1 cellular context compared by ENCODE assay signal in the genomic region with DNA sequence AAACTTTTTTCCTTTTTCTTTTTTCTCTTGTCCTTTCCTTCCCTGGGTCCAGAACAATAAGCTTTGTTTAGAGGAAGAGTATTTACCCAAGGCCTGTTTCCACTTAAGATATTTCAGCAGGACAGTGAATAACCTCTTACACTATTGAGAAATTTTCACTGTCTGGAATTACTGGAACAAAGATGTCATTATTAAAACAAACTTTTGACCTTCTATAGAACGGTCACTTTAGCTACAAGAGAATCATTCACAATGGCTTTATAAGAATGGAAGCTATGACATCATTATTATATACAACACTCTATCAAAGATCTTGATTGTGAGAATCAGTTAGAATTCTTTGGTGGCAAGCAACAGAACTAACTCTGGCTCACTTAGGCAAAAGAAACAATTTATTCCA.
TF ChIP-seq lines count a peak whose summit lies in the region.

No MANE protein-coding gene starts in this region.

TF ChIP-seq in GM23338, 12 proteins besides CTCF, POLR2A, EP300 and RAD21 (continued from another document):
- no peak for TF ChIP-seq ZNF462 (CRISPR knock-in tag; IDR thresholded peaks at IDR 0.05)
- no peak for TF ChIP-seq REST (IDR thresholded peaks at IDR 0.05; ENCODE audit: unreplicated experiment)
- TF ChIP-seq JUNB (IDR thresholded peaks at IDR 0.05; ENCODE audit: unreplicated experiment) = no peak
- no peak for TF ChIP-seq STAT1 (IDR thresholded peaks at IDR 0.05; ENCODE audit: unreplicated experiment)
- no peak for TF ChIP-seq EZH2 (IDR thresholded peaks at IDR 0.05; ENCODE audit: low read depth, unreplicated experiment)
- no peak for TF ChIP-seq CREB1 (CRISPR knock-in tag; IDR thresholded peaks at IDR 0.05; ENCODE audit: low read depth)
- TF ChIP-seq EZH2phosphoT487 (IDR thresholded peaks at IDR 0.05; ENCODE audit: unreplicated experiment) = no peak
- no peak for TF ChIP-seq ZNF114 (CRISPR knock-in tag; IDR thresholded peaks at IDR 0.05)
- no peak for TF ChIP-seq POLR2AphosphoS5 (IDR thresholded peaks at IDR 0.05; ENCODE audit: low read depth)
- TF ChIP-seq, protein P1, sequence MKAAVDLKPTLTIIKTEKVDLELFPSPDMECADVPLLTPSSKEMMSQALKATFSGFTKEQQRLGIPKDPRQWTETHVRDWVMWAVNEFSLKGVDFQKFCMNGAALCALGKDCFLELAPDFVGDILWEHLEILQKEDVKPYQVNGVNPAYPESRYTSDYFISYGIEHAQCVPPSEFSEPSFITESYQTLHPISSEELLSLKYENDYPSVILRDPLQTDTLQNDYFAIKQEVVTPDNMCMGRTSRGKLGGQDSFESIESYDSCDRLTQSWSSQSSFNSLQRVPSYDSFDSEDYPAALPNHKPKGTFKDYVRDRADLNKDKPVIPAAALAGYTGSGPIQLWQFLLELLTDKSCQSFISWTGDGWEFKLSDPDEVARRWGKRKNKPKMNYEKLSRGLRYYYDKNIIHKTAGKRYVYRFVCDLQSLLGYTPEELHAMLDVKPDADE (IDR thresholded peaks at IDR 0.05) = no peak
- TF ChIP-seq ZNF331 (CRISPR knock-in tag; IDR thresholded peaks at IDR 0.05; ENCODE audit: low read depth) = no peak
